In genomic region chr9:74133921-74134320, GRCh38 we compare ENCODE assay signal across 30 cellular contexts.
"Had no signal": no experiment of that assay in that cellular context is flagged by ENCODE, and none has a peak within 500 bp of the region (broad histone marks: within the 10 kb centered on the region; RNA-seq: fewer than 3 reads in every experiment).

No MANE protein-coding gene starts in this region.

- H3K36me3 ChIP-seq: ascending aorta, cardiac muscle cell, WERI-Rb-1 had no signal

- H3K9me3 ChIP-seq: ascending aorta had no signal

- H3K27ac ChIP-seq: ascending aorta, cardiac muscle cell, WERI-Rb-1 had no signal

- H3K27me3 ChIP-seq: ascending aorta, cardiac muscle cell had no signal

- H3K4me1 ChIP-seq: ascending aorta had no signal

- H3K4me3 ChIP-seq: ascending aorta, cardiac muscle cell had no signal

- ATAC-seq: activated CD4-positive, alpha-beta T cell treated with anti-CD3 and anti-CD28 coated beads for 36 hours; activated CD4-positive, CD25-positive, alpha-beta regulatory T cell treated with anti-CD3 and anti-CD28 coated beads, Interleukin-2, amount 50 U/mL, for 24 hours; activated CD8-positive, alpha-beta memory T cell treated with anti-CD3 and anti-CD28 coated beads, Interleukin-2, amount 10 ng/mL, durations not matched to agents 7 days and 5 days; activated CD8-positive, alpha-beta T cell treated with anti-CD3 and anti-CD28 coated beads, Interleukin-2, amount 10 ng/mL, durations not matched to agents 7 days and 5 days; activated naive CD8-positive, alpha-beta T cell treated with anti-CD3 and anti-CD28 coated beads, Interleukin-2, amount 50 U/mL, for 24 hours; activated T-helper 17 cell treated with anti-CD3 and anti-CD28 coated beads, Interleukin-2, amount 50 U/mL, for 72 hours had no signal

- DNase-seq: activated CD4-positive, alpha-beta memory T cell treated with anti-CD3 and anti-CD28 coated beads, Interleukin-2, amount 10 ng/mL, durations not matched to agents 7 days and 5 days; activated CD4-positive, alpha-beta T cell treated with anti-CD3 and anti-CD28 coated beads for 1 hour; activated CD4-positive, alpha-beta T cell treated with anti-CD3 and anti-CD28 coated beads for 36 hours; activated CD4-positive, alpha-beta T cell treated with anti-CD3 and anti-CD28 coated beads for 48 hours; activated CD4-positive, alpha-beta T cell treated with anti-CD3 and anti-CD28 coated beads, Interleukin-2, amount 10 ng/mL, durations not matched to agents 7 days and 5 days; activated CD4-positive, alpha-beta T cell treated with anti-CD3 and anti-CD28 coated beads, Interleukin-2, amount 50 U/mL, for 48 hours; activated CD4-positive, CD25-positive, alpha-beta regulatory T cell; activated CD8-positive, alpha-beta memory T cell treated with anti-CD3 and anti-CD28 coated beads for 24 hours; activated CD8-positive, alpha-beta memory T cell treated with anti-CD3 and anti-CD28 coated beads, Interleukin-2, amount 10 ng/mL, durations not matched to agents 7 days and 5 days; activated CD8-positive, alpha-beta memory T cell treated with anti-CD3 and anti-CD28 coated beads, Interleukin-2, amount 50 U/mL, for 48 hours; activated CD8-positive, alpha-beta T cell treated with anti-CD3 and anti-CD28 coated beads, Interleukin-2, amount 10 ng/mL, durations not matched to agents 7 days and 5 days; activated effector memory CD4-positive, alpha-beta T cell treated with anti-CD3 and anti-CD28 coated beads, Interleukin-2, amount 50 U/mL, for 16 hours; activated gamma-delta T cell treated with Interleukin-2 at 50 U/mL for 16 hours; activated naive CD4-positive, alpha-beta T cell; activated naive CD4-positive, alpha-beta T cell treated with anti-CD3 and anti-CD28 coated beads, Interleukin-2, amount 10 ng/mL, durations not matched to agents 7 days and 5 days; activated naive CD8-positive, alpha-beta T cell treated with anti-CD3 and anti-CD28 coated beads, Interleukin-2, amount 10 ng/mL, durations not matched to agents 7 days and 5 days; activated naive CD8-positive, alpha-beta T cell treated with anti-CD3 and anti-CD28 coated beads, Interleukin-2, amount 50 U/mL, for 24 hours; activated T-cell treated with anti-CD3 and anti-CD28 coated beads, Interleukin-2, amount 50 U/mL, for 24 hours; activated T-cell treated with anti-CD3 and anti-CD28 coated beads, Interleukin-2, amount 50 U/mL, for 48 hours; amygdala; anterior cingulate cortex; central memory CD4-positive, alpha-beta T cell; T-helper 1 cell; T-helper 2 cell; T-helper 9 cell; WERI-Rb-1 had no signal
